ENCODE assay signal across 26 cellular contexts in genomic region chr13:38401276-38401675, GRCh38.
"Had no signal": no experiment of that assay in that cellular context is flagged by ENCODE, and none has a peak within 500 bp of the region (broad histone marks: within the 10 kb centered on the region; RNA-seq: fewer than 3 reads in every experiment).

No MANE protein-coding gene starts in this region.

- H3K4me2 ChIP-seq: hepatocyte had no signal

- H3K9me3 ChIP-seq: pancreas, prostate gland, suprapubic skin, thoracic aorta, tibial artery, upper lobe of right lung had no signal

- H3K36me3 ChIP-seq: left ventricle myocardium inferior, pancreas, prostate gland, suprapubic skin, thoracic aorta, tibial artery, upper lobe of right lung had no signal

- H3K27ac Mint-ChIP-seq: mesothelial cell of epicardium; naive B cell; natural killer cell; stimulated activated effector memory CD8-positive, alpha-beta T cell treated with anti-CD3 and anti-CD28 coated beads, Interleukin-12 subunit alpha, Interleukin-12 subunit beta, amount 100 ng/mL, for 72 hours; stimulated activated naive CD8-positive, alpha-beta T cell treated with anti-CD3 and anti-CD28 coated beads, Interleukin-15, Interleukin-2, amounts not matched to agents 100 ng/mL and 50 ng/mL, for 24 hours had no signal

- H2AFZ ChIP-seq: hepatocyte had no signal

- H3K4me3 Mint-ChIP-seq: mesothelial cell of epicardium; naive B cell; natural killer cell; stimulated activated effector memory CD8-positive, alpha-beta T cell treated with anti-CD3 and anti-CD28 coated beads, Interleukin-12 subunit alpha, Interleukin-12 subunit beta, amount 100 ng/mL, for 72 hours; stimulated activated naive CD8-positive, alpha-beta T cell treated with anti-CD3 and anti-CD28 coated beads, Interleukin-15, Interleukin-2, amounts not matched to agents 100 ng/mL and 50 ng/mL, for 24 hours had no signal

- DNase-seq: islet precursor cell; left ventricle myocardium inferior; mesendoderm; naive B cell; natural killer cell; nucleus accumbens; pancreas; posterior cingulate gyrus; retina; right cardiac atrium; stimulated activated CD4-positive, alpha-beta T cell treated with anti-CD3 and anti-CD28 coated beads, Interleukin-12 subunit alpha, Interleukin-12 subunit beta, amount 100 ng/mL, for 4 hours; stimulated activated CD4-positive, alpha-beta T cell treated with anti-CD3 and anti-CD28 coated beads, Interleukin-15, amount 100 ng/mL, for 24 hours; stimulated activated CD4-positive, alpha-beta T cell treated with anti-CD3 and anti-CD28 coated beads, Interleukin-4, amount 100 ng/mL, for 24 hours; stimulated activated naive CD4-positive, alpha-beta T cell; tibial artery; trophoblast cell; upper lobe of right lung had no signal

- H3K9me3 Mint-ChIP-seq: stimulated activated effector memory CD8-positive, alpha-beta T cell treated with anti-CD3 and anti-CD28 coated beads, Interleukin-12 subunit alpha, Interleukin-12 subunit beta, amount 100 ng/mL, for 72 hours; stimulated activated naive CD8-positive, alpha-beta T cell treated with anti-CD3 and anti-CD28 coated beads, Interleukin-15, Interleukin-2, amounts not matched to agents 100 ng/mL and 50 ng/mL, for 24 hours had no signal

- H3K4me3 ChIP-seq: hepatocyte, left ventricle myocardium inferior, lung, pancreas, prostate gland, skin epidermis, suprapubic skin, thoracic aorta, tibial artery, upper lobe of right lung had no signal

- H3K79me2 ChIP-seq: hepatocyte had no signal

- H3K4me1 ChIP-seq: left ventricle myocardium inferior, pancreas, prostate gland, suprapubic skin, tibial artery, upper lobe of right lung had no signal

- H3K27me3 ChIP-seq: hepatocyte, pancreas, suprapubic skin, tibial artery had no signal

- H3K27ac ChIP-seq: hepatocyte, left ventricle myocardium inferior, pancreas, prostate gland, skin epidermis, suprapubic skin, thoracic aorta, tibial artery, upper lobe of right lung had no signal

- H3K4me1 Mint-ChIP-seq: natural killer cell; stimulated activated effector memory CD8-positive, alpha-beta T cell treated with anti-CD3 and anti-CD28 coated beads, Interleukin-12 subunit alpha, Interleukin-12 subunit beta, amount 100 ng/mL, for 72 hours had no signal

- H3K36me3 Mint-ChIP-seq: naive B cell; natural killer cell; stimulated activated effector memory CD8-positive, alpha-beta T cell treated with anti-CD3 and anti-CD28 coated beads, Interleukin-12 subunit alpha, Interleukin-12 subunit beta, amount 100 ng/mL, for 72 hours had no signal
